10 cellular contexts compared by ENCODE assay signal in genomic region chr19:19461306-19461670, GRCh38. TPM values are rescaled to one million over a fixed set of nuclear protein-coding genes. Genes with fewer than 3 reads are reported as not detected.
A peak's percentile ranks its signal among the peaks of the same experiment; 100 is the strongest.
DNase-seq lines count a peak whose midpoint lies in the region; ATAC-seq, FAIRE-seq and TF ChIP-seq lines count a peak whose summit lies in the region.
"Had no signal": no experiment of that assay in that cellular context is flagged by ENCODE, and none has a peak within 500 bp of the region (broad histone marks: within the 10 kb centered on the region; RNA-seq: fewer than 3 reads in every experiment).

No MANE protein-coding gene starts in this region.

- intact Hi-C loops in ovary (cut with DNase I), result no loop called here

- TF ChIP-seq POLR2A in ovary (IDR thresholded peaks at IDR 0.05), result no peak

- POLR2A ChIA-PET in activated CD4-positive, alpha-beta T cell treated with anti-CD3 and anti-CD28 coated beads, Interleukin-2, amount 10 ng/mL, durations not matched to agents 7 days and 5 days (lab: Charles Lee), result no interaction called here

- H3K9me3 ChIP-seq in astrocyte (ENCODE audit: insufficient read depth, low read depth, low read length) (no peaks in the 10 kb centered on the region), thymus (ENCODE audit: control insufficient read depth) (peaks cover 4% of the 10 kb centered on the region), ovary (no peaks in the 10 kb centered on the region)

- peaks cover 98% of the 10 kb centered on the region for H3K79me2 ChIP-seq in astrocyte (ENCODE audit: insufficient read depth, low read length)

- peak overlapping the region; percentile 70 for H3K4me3 Mint-ChIP-seq in activated CD4-positive, alpha-beta T cell treated with anti-CD3 and anti-CD28 coated beads, Interleukin-2, amount 10 ng/mL, durations not matched to agents 7 days and 5 days
- H3K4me3 Mint-ChIP-seq in astrocyte (ENCODE audit: unreplicated experiment) (peak overlapping the region; percentile 61), memory B cell (peak overlapping the region; percentile 78)

- H3K4me1 ChIP-seq in astrocyte (ENCODE audit: insufficient read depth, low read length) (peaks cover 65% of the 10 kb centered on the region), thymus (ENCODE audit: control insufficient read depth, insufficient read depth, low read length) (peaks cover 56% of the 10 kb centered on the region), ovary (ENCODE audit: insufficient read depth) (peaks cover 39% of the 10 kb centered on the region)

- whole genome bisulfite sequencing in thymus, result 98% methylated on average over 4 of the region's 4 CpGs
- 80 to 87% (median 84%) methylated on average over 4 of the region's 4 CpGs for WGBS in ovary, 3 donors

- H4K20me1 ChIP-seq in astrocyte (ENCODE audit: insufficient read depth, low read length), result peaks cover 76% of the 10 kb centered on the region

- no peak for DNase-seq in activated CD4-positive, alpha-beta T cell treated with anti-CD3 and anti-CD28 coated beads, Interleukin-2, amount 10 ng/mL, durations not matched to agents 7 days and 5 days
- DNase-seq in activated CD4-positive, alpha-beta T cell treated with anti-CD3 and anti-CD28 coated beads for 4 hours, result no peak
- DNase-seq in astrocyte (ENCODE audit: low read depth) (no peak), memory B cell (ENCODE audit: low spot score in 2 of 2) (no peak), ovary (no peak), C1 segment of cervical spinal cord (lab: John Stamatoyannopoulos, UW) (no peak)
- DNase-seq in stimulated activated naive CD4-positive, alpha-beta T cell treated with Interleukin-2 at 50 U/mL for 16 hours (lab: John Stamatoyannopoulos, UW), result no peak

- peaks cover 5% of the 10 kb centered on the region for H3K36me3 ChIP-seq in astrocyte (ENCODE audit: insufficient read depth, low read length)
- peaks cover 25% of the 10 kb centered on the region for H3K36me3 ChIP-seq in thymus (ENCODE audit: control insufficient read depth, insufficient read depth)
- no peaks in the 10 kb centered on the region for H3K36me3 ChIP-seq in ovary

- H3K4me3 ChIP-seq in astrocyte (ENCODE audit: insufficient read depth, low read depth, low read length), result no peak overlapping the region
- H3K4me3 ChIP-seq in thymus (ENCODE audit: low read length), result peak overlapping the region; percentile 26
- no peak overlapping the region for H3K4me3 ChIP-seq in ovary

- TF ChIP-seq EP300 in ovary (IDR thresholded peaks at IDR 0.05), result no peak

- peaks cover 81% of the 10 kb centered on the region for H3K4me1 Mint-ChIP-seq in activated CD4-positive, alpha-beta T cell treated with anti-CD3 and anti-CD28 coated beads, Interleukin-2, amount 10 ng/mL, durations not matched to agents 7 days and 5 days
- H3K4me1 Mint-ChIP-seq in astrocyte (ENCODE audit: low read depth, unreplicated experiment) (peaks cover 72% of the 10 kb centered on the region), memory B cell (peaks cover 52% of the 10 kb centered on the region)

- peak overlapping the region; percentile 99 for H3K27ac Mint-ChIP-seq in activated CD4-positive, alpha-beta T cell treated with anti-CD3 and anti-CD28 coated beads, Interleukin-2, amount 10 ng/mL, durations not matched to agents 7 days and 5 days
- peak overlapping the region; percentile 88 for H3K27ac Mint-ChIP-seq in astrocyte (ENCODE audit: unreplicated experiment)
- H3K27ac Mint-ChIP-seq in memory B cell, result peak overlapping the region; percentile 96

- ATAC-seq in memory B cell (ENCODE audit: low read depth), result no peak
- ATAC-seq: esophagus mucosa had no signal

- TF ChIP-seq CTCF in astrocyte (IDR thresholded peaks at IDR 0.05; ENCODE audit: insufficient read depth, low read depth, low read length) (no peak), ovary (IDR thresholded peaks at IDR 0.05) (no peak)

- peak overlapping the region; percentile 18 for H3K9ac ChIP-seq in astrocyte (ENCODE audit: low read length)

- no peak overlapping the region for H2AFZ ChIP-seq in astrocyte (ENCODE audit: low read depth, low read length)

- H3K4me2 ChIP-seq in astrocyte (ENCODE audit: low read length), result peak overlapping the region; percentile 73

- H3K27me3 ChIP-seq in astrocyte (ENCODE audit: insufficient read depth, low read length) (no peaks in the 10 kb centered on the region), thymus (ENCODE audit: control insufficient read depth, insufficient read depth) (no peaks in the 10 kb centered on the region), ovary (no peaks in the 10 kb centered on the region)

- H3K27ac ChIP-seq in astrocyte (ENCODE audit: low read depth, low read length), result peak overlapping the region; percentile 64
- peak overlapping the region; percentile 95 for H3K27ac ChIP-seq in thymus (ENCODE audit: low read depth)
- H3K27ac ChIP-seq in ovary, result peak overlapping the region in 1 of 2 donors; percentile 80
- H3K27ac ChIP-seq: WERI-Rb-1 had no signal

- peaks cover 11% of the 10 kb centered on the region for H3K9me3 Mint-ChIP-seq in activated CD4-positive, alpha-beta T cell treated with anti-CD3 and anti-CD28 coated beads, Interleukin-2, amount 10 ng/mL, durations not matched to agents 7 days and 5 days
- no peaks in the 10 kb centered on the region for H3K9me3 Mint-ChIP-seq in astrocyte (ENCODE audit: unreplicated experiment)
- no peaks in the 10 kb centered on the region for H3K9me3 Mint-ChIP-seq in memory B cell

- CTCF ChIA-PET in activated CD4-positive, alpha-beta T cell treated with anti-CD3 and anti-CD28 coated beads, Interleukin-2, amount 10 ng/mL, durations not matched to agents 7 days and 5 days (lab: Charles Lee), result no interaction called here

- no peaks in the 10 kb centered on the region for H3K27me3 Mint-ChIP-seq in activated CD4-positive, alpha-beta T cell treated with anti-CD3 and anti-CD28 coated beads, Interleukin-2, amount 10 ng/mL, durations not matched to agents 7 days and 5 days
- no peaks in the 10 kb centered on the region for H3K27me3 Mint-ChIP-seq in astrocyte (ENCODE audit: low read depth, unreplicated experiment)
- H3K27me3 Mint-ChIP-seq in memory B cell, result no peaks in the 10 kb centered on the region

- no peak for FAIRE-seq in astrocyte (lab: Jason Lieb, UNC)

- H3K36me3 Mint-ChIP-seq in activated CD4-positive, alpha-beta T cell treated with anti-CD3 and anti-CD28 coated beads, Interleukin-2, amount 10 ng/mL, durations not matched to agents 7 days and 5 days (ENCODE audit: low read depth), result peaks cover 33% of the 10 kb centered on the region
- H3K36me3 Mint-ChIP-seq in astrocyte (ENCODE audit: low read depth, unreplicated experiment) (peaks cover 14% of the 10 kb centered on the region), memory B cell (peaks cover 16% of the 10 kb centered on the region)

RNA-seq across cellular contexts. Expression of gene TSSK6, which starts 54.1 kb away (rescaled TPM):
- total RNA-seq in activated CD4-positive, alpha-beta T cell treated with anti-CD3 and anti-CD28 coated beads, Interleukin-2, amount 10 ng/mL, durations not matched to agents 7 days and 5 days, result 1 to 10 TPM; 3.7 to 4.4 TPM
- total RNA-seq in astrocyte (1.8 TPM in 2 replicates), ovary (1 to 10 TPM in 3 of 7 donors, under 1 TPM in 4; 0.76 to 1.8 (median 0.95) TPM)
- polyA plus RNA-seq in thymus (3.0 TPM), ovary (1 to 10 TPM in 1 of 2 donors, not detected in 1; 2.5 TPM)

RNA-seq across cellular contexts. Expression of gene NDUFA13, which starts 54.7 kb away (rescaled TPM):
- total RNA-seq in activated CD4-positive, alpha-beta T cell treated with anti-CD3 and anti-CD28 coated beads, Interleukin-2, amount 10 ng/mL, durations not matched to agents 7 days and 5 days, result 100 to 1,000 TPM; 314 to 363 TPM
- total RNA-seq in astrocyte (311 and 347 TPM in 2 replicates), ovary (100 to 1,000 TPM in 6 of 7 donors, 10 to 100 TPM in 1; 46.5 to 291 (median 212) TPM)
- polyA plus RNA-seq in thymus (219 TPM), ovary (100 to 1,000 TPM in 1 of 2 donors, 10 to 100 TPM in 1; 33.5 to 202 TPM)

RNA-seq across cellular contexts. Expression of gene GATAD2A, which starts 55.8 kb away (rescaled TPM):
- total RNA-seq in activated CD4-positive, alpha-beta T cell treated with anti-CD3 and anti-CD28 coated beads, Interleukin-2, amount 10 ng/mL, durations not matched to agents 7 days and 5 days, result 100 to 1,000 TPM; 122 to 135 TPM
- total RNA-seq in astrocyte (143 and 163 TPM in 2 replicates), ovary (10 to 100 TPM; 10.7 to 83.0 (median 57.9) TPM)
- polyA plus RNA-seq in thymus (20.9 TPM), ovary (10 to 100 TPM; 13.7 to 18.9 TPM)
